12 cellular contexts compared by ENCODE assay signal in the genomic region with DNA sequence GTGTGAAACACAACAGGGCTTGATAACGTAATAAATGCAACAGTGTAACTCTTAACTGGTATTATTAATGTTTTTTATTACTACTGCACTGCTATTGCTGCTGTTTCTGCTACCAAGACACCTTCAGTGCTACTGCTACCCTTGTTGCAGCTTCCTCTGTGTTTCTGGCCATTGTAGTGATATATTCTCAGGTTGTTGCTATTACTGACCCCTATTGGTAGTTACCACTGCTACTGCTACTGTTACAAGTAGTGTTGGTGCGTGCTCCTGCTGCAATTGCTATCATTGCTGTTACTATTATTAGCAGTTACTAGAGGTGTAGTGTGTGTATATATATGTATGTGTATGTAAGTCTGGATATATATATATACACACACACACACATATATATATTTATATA.
DNase-seq lines count a peak whose midpoint lies in the region; ATAC-seq, FAIRE-seq and TF ChIP-seq lines count a peak whose summit lies in the region.
"Had no signal": no experiment of that assay in that cellular context is flagged by ENCODE, and none has a peak within 500 bp of the region (broad histone marks: within the 10 kb centered on the region; RNA-seq: fewer than 3 reads in every experiment).

No MANE protein-coding gene starts in this region.

- no peak overlapping the region for H3K27ac Mint-ChIP-seq in natural killer cell
- no peak overlapping the region for H3K27ac Mint-ChIP-seq in natural killer cell treated with Interleukin-12 subunit alpha and Interleukin-12 subunit beta and Interleukin-15 and Interleukin-18, amount 100 ng/mL, for 72 hours
- peak overlapping the region; percentile 98 for H3K27ac Mint-ChIP-seq in endothelial cell (ENCODE audit: unreplicated experiment)
- H3K27ac Mint-ChIP-seq: brain had no signal

- no peak for TF ChIP-seq POLR2A in NB4 (IDR thresholded peaks at IDR 0.05; ENCODE audit: extremely low read depth, insufficient read length)

- H3K4me1 Mint-ChIP-seq in natural killer cell (peaks cover 11 to 20% of the 10 kb centered on the region in 2 donors), endothelial cell (ENCODE audit: unreplicated experiment) (peaks cover 46% of the 10 kb centered on the region)
- H3K4me1 Mint-ChIP-seq in natural killer cell treated with Interleukin-12 subunit alpha and Interleukin-12 subunit beta and Interleukin-15 and Interleukin-18, amount 100 ng/mL, for 72 hours (ENCODE audit: low read depth in 2 of 2) = peaks cover 0 to 8% of the 10 kb centered on the region in 2 donors

- ATAC-seq in natural killer cell (peak in 2 of 3 donors; percentile 24 to 45), GM19455 (IDR thresholded peaks at IDR 0.05; ENCODE audit: unreplicated experiment) (no peak), GM18520 (IDR thresholded peaks at IDR 0.05; ENCODE audit: unreplicated experiment) (no peak)
- no peak for ATAC-seq in natural killer cell treated with Interleukin-12 subunit alpha and Interleukin-12 subunit beta and Interleukin-15 and Interleukin-18, amount 100 ng/mL, for 72 hours

- no peak for DNase-seq in natural killer cell
- no peak for DNase-seq in natural killer cell treated with Interleukin-12 subunit alpha and Interleukin-12 subunit beta and Interleukin-15 and Interleukin-18, amount 100 ng/mL, for 72 hours (ENCODE audit: low spot score)
- peak; percentile 16 for DNase-seq in NB4 (ENCODE audit: low read depth)
- DNase-seq in endothelial cell (ENCODE audit: low spot score) = no peak
- peak; percentile 9 for DNase-seq in urothelium cell line (ENCODE audit: low spot score)
- DNase-seq in NCI-H1105 (lab: John Stamatoyannopoulos, UW) = no peak
- DNase-seq: activated CD4-positive, alpha-beta T cell treated with anti-CD3 and anti-CD28 coated beads for 4 hours; Calu3; NCI-H1048 had no signal

- no peak for FAIRE-seq in urothelium cell line (lab: Jason Lieb, UNC)

- H3K4me3 Mint-ChIP-seq in natural killer cell = no peak overlapping the region
- no peak overlapping the region for H3K4me3 Mint-ChIP-seq in natural killer cell treated with Interleukin-12 subunit alpha and Interleukin-12 subunit beta and Interleukin-15 and Interleukin-18, amount 100 ng/mL, for 72 hours
- H3K4me3 Mint-ChIP-seq in endothelial cell (ENCODE audit: unreplicated experiment) = no peak overlapping the region
- H3K4me3 Mint-ChIP-seq: brain had no signal

- no peak overlapping the region for H3K4me3 ChIP-seq in NB4 (ENCODE audit: low read depth, low read length)

- TF ChIP-seq CTCF in natural killer cell (IDR thresholded peaks at IDR 0.05) (no peak), NB4 (IDR thresholded peaks at IDR 0.05; ENCODE audit: low read depth, low read length) (peak; percentile 17), endothelial cell (IDR thresholded peaks at IDR 0.05; ENCODE audit: unreplicated experiment) (peak; percentile 42)

- H3K9me3 Mint-ChIP-seq in natural killer cell (no peaks in the 10 kb centered on the region), endothelial cell (ENCODE audit: unreplicated experiment) (no peaks in the 10 kb centered on the region)
- H3K9me3 Mint-ChIP-seq in natural killer cell treated with Interleukin-12 subunit alpha and Interleukin-12 subunit beta and Interleukin-15 and Interleukin-18, amount 100 ng/mL, for 72 hours = no peaks in the 10 kb centered on the region
- H3K9me3 Mint-ChIP-seq: brain had no signal

- H3K27me3 Mint-ChIP-seq in natural killer cell (ENCODE audit: low read depth in 2 of 2) (peaks cover 0 to 4% of the 10 kb centered on the region in 2 donors), endothelial cell (ENCODE audit: unreplicated experiment) (peaks cover 6% of the 10 kb centered on the region)
- H3K27me3 Mint-ChIP-seq in natural killer cell treated with Interleukin-12 subunit alpha and Interleukin-12 subunit beta and Interleukin-15 and Interleukin-18, amount 100 ng/mL, for 72 hours = no peaks in the 10 kb centered on the region

- H3K36me3 Mint-ChIP-seq in natural killer cell (no peaks in the 10 kb centered on the region), endothelial cell (ENCODE audit: low read depth, unreplicated experiment) (no peaks in the 10 kb centered on the region)
- H3K36me3 Mint-ChIP-seq in natural killer cell treated with Interleukin-12 subunit alpha and Interleukin-12 subunit beta and Interleukin-15 and Interleukin-18, amount 100 ng/mL, for 72 hours = no peaks in the 10 kb centered on the region
- H3K36me3 Mint-ChIP-seq: brain had no signal

- intact Hi-C loops in natural killer cell (cut with micrococcal nuclease) = loop anchor here (5.0 kb wide), 1 partner anchor 842 kb away; no protein-coding TSS in a partner anchor

Comparison
In these comparisons a context has a peak if more than half of its experiments do, and no peak if none do; other contexts are left out.
1. ATAC-seq: peak in natural killer cell (2 of 3); none in natural killer cell treated with Interleukin-12 subunit alpha and Interleukin-12 subunit beta and Interleukin-15 and Interleukin-18, amount 100 ng/mL, for 72 hours (0 of 2), GM19455 (single experiment) and GM18520 (single experiment).
2. DNase-seq: peak in NB4 (single experiment) and urothelium cell line (single experiment); none in natural killer cell (single experiment), natural killer cell treated with Interleukin-12 subunit alpha and Interleukin-12 subunit beta and Interleukin-15 and Interleukin-18, amount 100 ng/mL, for 72 hours (single experiment), endothelial cell (single experiment) and NCI-H1105 (single experiment).